In genomic region chr14:79373451-79373850, GRCh38 we compare ENCODE assay signal across 18 cellular contexts.
A peak's percentile ranks its signal among the peaks of the same experiment; 100 is the strongest.
DNase-seq lines count a peak whose midpoint lies in the region; ATAC-seq, FAIRE-seq and TF ChIP-seq lines count a peak whose summit lies in the region.
"Had no signal": no experiment of that assay in that cellular context is flagged by ENCODE, and none has a peak within 500 bp of the region (broad histone marks: within the 10 kb centered on the region; RNA-seq: fewer than 3 reads in every experiment).

No MANE protein-coding gene starts in this region.

- H2AFZ ChIP-seq in endothelial cell of umbilical vein (ENCODE audit: low read depth, low read length) = no peak overlapping the region
- H2AFZ ChIP-seq: GM23248 had no signal

- H4K20me1 ChIP-seq in endothelial cell of umbilical vein (replicated peaks; ENCODE audit: control insufficient read depth, extremely low read depth, insufficient read depth, low read length) = no peaks in the 10 kb centered on the region

- no peak overlapping the region for H3K4me3 ChIP-seq in HEK293 (ENCODE audit: low read depth, low read length)
- no peak overlapping the region for H3K4me3 ChIP-seq in endothelial cell of umbilical vein (replicated peaks in 1 of 3; ENCODE audit: insufficient read depth in 1 of 3, low read depth in 1 of 3, low read length in 3 of 3)
- H3K4me3 ChIP-seq: GM23248, HAP-1 had no signal

- BruUV-seq in endothelial cell of umbilical vein (replicated peaks; lab: Mats Ljungman, UMichigan) = no TSS peak

- peaks cover 3% of the 10 kb centered on the region; the same call in 1 of the 2 replicates for H3K4me1 ChIP-seq in HEK293 (ENCODE audit: control insufficient read depth, insufficient read depth, low read length)
- H3K4me1 ChIP-seq in endothelial cell of umbilical vein (ENCODE audit: control insufficient read depth, extremely low read depth, insufficient read depth, low read length) = peaks cover 6% of the 10 kb centered on the region
- H3K4me1 ChIP-seq: HAP-1 had no signal

- no peak for TF ChIP-seq POLR2A in endothelial cell of umbilical vein (IDR thresholded peaks at IDR 0.05; ENCODE audit: low read depth, low read length)

- H3K79me2 ChIP-seq in endothelial cell of umbilical vein (ENCODE audit: control insufficient read depth, insufficient read depth, low read length) = no peaks in the 10 kb centered on the region

- intact Hi-C loops in endothelial cell of umbilical vein (cut with micrococcal nuclease) = loop anchor here (10.0 kb wide), 1 partner anchor 409 kb away; no protein-coding TSS in a partner anchor

- H3K9me1 ChIP-seq in endothelial cell of umbilical vein (replicated peaks; ENCODE audit: control insufficient read depth, extremely low read depth, insufficient read depth, low read length) = no peaks in the 10 kb centered on the region

- H3K4me2 ChIP-seq in endothelial cell of umbilical vein (ENCODE audit: insufficient read depth, low read length) = no peak overlapping the region

- peak; percentile 12 for FAIRE-seq in endothelial cell of umbilical vein (lab: Jason Lieb, UNC)
- FAIRE-seq: G401.6, GM12892, H54 had no signal

- H3K27ac ChIP-seq in HEK293 (ENCODE audit: extremely low read depth, low read depth, low read length) (no peak overlapping the region), endothelial cell of umbilical vein (ENCODE audit: insufficient read depth, low read depth, low read length) (no peak overlapping the region)
- H3K27ac ChIP-seq: GM23248 had no signal

- POLR2A ChIA-PET in HEK293 (lab: Yijun Ruan, JAX) (no interaction called here), endothelial cell of umbilical vein (lab: Charles Lee) (no interaction called here)

- no peak overlapping the region for H3K9ac ChIP-seq in endothelial cell of umbilical vein (replicated peaks; ENCODE audit: extremely low read depth, insufficient read depth, low read length)
- H3K9ac ChIP-seq: GM23248 had no signal

- ATAC-seq in GM19467 (IDR thresholded peaks at IDR 0.05; ENCODE audit: unreplicated experiment) = no peak

- H3K36me3 ChIP-seq in HEK293 (ENCODE audit: control insufficient read depth in 2 of 2, insufficient read depth in 1 of 2, low read length in 2 of 2) = no peaks in the 10 kb centered on the region
- no peaks in the 10 kb centered on the region for H3K36me3 ChIP-seq in endothelial cell of umbilical vein (ENCODE audit: control insufficient read depth in 2 of 2, extremely low read depth in 1 of 2, insufficient read depth in 2 of 2, low read length in 2 of 2)
- H3K36me3 ChIP-seq: HAP-1 had no signal

- DNase-seq in NCI-H1417 (lab: John Stamatoyannopoulos, UW) (peak in 2 of 3 experiments; percentile 43 to 85), NCI-H2227 treated with DMSO at 0.1 percent for 48 hours (lab: John Stamatoyannopoulos, UW) (peak; percentile 53), endothelial cell of umbilical vein (ENCODE audit: low read depth, low spot score) (no peak), inferior parietal cortex (ENCODE audit: extremely low spot score) (no peak), activated gamma-delta T cell (lab: John Stamatoyannopoulos, UW) (no peak)
- DNase-seq in activated CD8-positive, alpha-beta memory T cell treated with anti-CD3 and anti-CD28 coated beads for 24 hours = no peak
- DNase-seq: C1 segment of cervical spinal cord; Calu3; CD4-positive, alpha-beta memory T cell; COR-L47; DND-41; GM23248 had no signal

- H3K9me3 ChIP-seq in HEK293 (ENCODE audit: control insufficient read depth, insufficient read depth, low read depth, low read length) (no peaks in the 10 kb centered on the region), endothelial cell of umbilical vein (replicated peaks; ENCODE audit: control insufficient read depth, insufficient read depth, low read length) (no peaks in the 10 kb centered on the region)
- H3K9me3 ChIP-seq: HAP-1 had no signal

- dilution Hi-C loops in endothelial cell of umbilical vein (cut with MboI; ENCODE audit: extremely low pct_ligation_motif_present, low sequenced_read_pairs) = no loop called here

- H3K27me3 ChIP-seq in endothelial cell of umbilical vein (ENCODE audit: control insufficient read depth in 2 of 2, insufficient read depth in 2 of 2, low read length in 2 of 2) = no peaks in the 10 kb centered on the region

- CTCF ChIA-PET in HEK293 (lab: Yijun Ruan, JAX) (interaction anchor here (0.7 kb wide), 1 partner anchor 22 kb away, joined by 3 read pairs; no protein-coding TSS in a partner anchor), endothelial cell of umbilical vein (lab: Charles Lee) (no interaction called here)

- TF ChIP-seq CTCF in HEK293 (tag by site-specific recombination; IDR thresholded peaks at IDR 0.05) (no peak), endothelial cell of umbilical vein (IDR thresholded peaks at IDR 0.05; ENCODE audit: extremely low read depth in 1 of 2, insufficient read depth in 1 of 2, low read depth in 1 of 2, low read length in 2 of 2) (no peak)

TF ChIP-seq in HEK293, 187 proteins besides CTCF, POLR2A, EP300 and RAD21:
- TF ChIP-seq ZFHX2 (tag by site-specific recombination; conservative IDR thresholded peaks at IDR 0.05) (no peak), SP7 (tag by site-specific recombination; IDR thresholded peaks at IDR 0.05) (peak; percentile 91)
TF ChIP-seq in HEK293: peak in this region for 1.

TF ChIP-seq in endothelial cell of umbilical vein, 7 proteins besides CTCF, POLR2A, EP300 and RAD21:
- TF ChIP-seq MAX (IDR thresholded peaks at IDR 0.05; ENCODE audit: insufficient read depth, insufficient read length) (no peak), FOS (IDR thresholded peaks at IDR 0.05; ENCODE audit: borderline replicate concordance, insufficient read depth, low read length) (no peak), MYC (IDR thresholded peaks at IDR 0.05; ENCODE audit: low read depth, low read length) (no peak), EZH2 (IDR thresholded peaks at IDR 0.05; ENCODE audit: borderline replicate concordance, low read depth, low read length, severe bottlenecking) (no peak), POLR2AphosphoS5 (IDR thresholded peaks at IDR 0.05; ENCODE audit: insufficient read depth, low read depth, low read length) (no peak), JUN (IDR thresholded peaks at IDR 0.05; ENCODE audit: borderline replicate concordance, insufficient read depth, insufficient read length, low read depth) (no peak), GATA2 (IDR thresholded peaks at IDR 0.05; ENCODE audit: insufficient read depth, insufficient read length, low read depth, low read length) (no peak)

Comparison
In these comparisons a context has a peak if more than half of its experiments do, and no peak if none do; other contexts are left out.
1. DNase-seq: peak in NCI-H1417 (2 of 3) and NCI-H2227 treated with DMSO at 0.1 percent for 48 hours (single experiment); none in endothelial cell of umbilical vein (single experiment), activated CD8-positive, alpha-beta memory T cell treated with anti-CD3 and anti-CD28 coated beads for 24 hours (single experiment), inferior parietal cortex (single experiment) and activated gamma-delta T cell (single experiment).